Comparison of ENCODE assay signal across 1 cellular context in genomic region chr12:57109207-57110160, GRCh38.
TF ChIP-seq lines count a peak whose summit lies in the region.

No MANE protein-coding gene starts in this region.

TF ChIP-seq in H1, 55 proteins besides CTCF, POLR2A, EP300 and RAD21:
- TF ChIP-seq CEBPB (IDR thresholded peaks at IDR 0.05; ENCODE audit: low read depth, low read length) = no peak
- no peak for TF ChIP-seq TAF7 (optimal IDR thresholded peaks at IDR 0.05; ENCODE audit: borderline replicate concordance, low read depth, low read length)
- TF ChIP-seq KDM4A (IDR thresholded peaks at IDR 0.05; ENCODE audit: low read depth, low read length, severe bottlenecking) = no peak
- TF ChIP-seq RFX5 (IDR thresholded peaks at IDR 0.05; ENCODE audit: borderline replicate concordance, low read depth, low read length) = no peak
- no peak for TF ChIP-seq GABPA (IDR thresholded peaks at IDR 0.05; ENCODE audit: borderline replicate concordance, insufficient read depth, low read length)
